Comparison of ENCODE assay signal across 9 cellular contexts in the genomic region with DNA sequence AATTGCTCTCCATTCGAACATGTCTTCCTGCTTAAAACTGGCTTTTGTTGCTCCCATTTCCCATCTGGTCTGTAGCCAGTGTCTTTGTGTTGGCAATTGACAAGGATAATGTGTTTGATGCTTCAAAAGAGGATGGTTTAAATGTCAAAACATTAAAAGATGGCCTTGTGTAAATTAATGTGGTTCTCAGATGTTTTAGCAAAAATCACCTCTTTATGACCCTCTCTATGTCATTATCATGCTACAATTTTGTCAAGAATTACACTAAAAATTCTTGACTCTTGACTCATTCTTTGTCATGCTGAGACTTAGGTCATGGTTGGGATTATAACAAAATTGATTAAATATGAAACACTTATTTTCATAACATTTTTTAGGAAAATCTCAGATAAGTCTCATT. TPM values are rescaled to one million over a fixed set of nuclear protein-coding genes. Genes with fewer than 3 reads are reported as not detected.
A peak's percentile ranks its signal among the peaks of the same experiment; 100 is the strongest.
DNase-seq lines count a peak whose midpoint lies in the region; ATAC-seq and TF ChIP-seq lines count a peak whose summit lies in the region.
"Had no signal": no experiment of that assay in that cellular context is flagged by ENCODE, and none has a peak within 500 bp of the region (broad histone marks: within the 10 kb centered on the region; RNA-seq: fewer than 3 reads in every experiment).

No MANE protein-coding gene starts in this region.

- H3K9me3 Mint-ChIP-seq in activated CD4-positive, alpha-beta T cell treated with anti-CD3 and anti-CD28 coated beads for 36 hours (ENCODE audit: low read depth) = peaks cover 7% of the 10 kb centered on the region
- peaks cover 3% of the 10 kb centered on the region for H3K9me3 Mint-ChIP-seq in activated CD4-positive, alpha-beta T cell treated with anti-CD3 and anti-CD28 coated beads, Interleukin-2, amount 10 ng/mL, durations not matched to agents 7 days and 5 days

- TF ChIP-seq CTCF in RWPE2 (IDR thresholded peaks at IDR 0.05; ENCODE audit: poor library complexity, severe bottlenecking) = no peak

- peak overlapping the region; percentile 79 for H3K27ac ChIP-seq in RWPE2 (ENCODE audit: poor library complexity, severe bottlenecking)

- no peaks in the 10 kb centered on the region for H3K27me3 Mint-ChIP-seq in activated CD4-positive, alpha-beta T cell treated with anti-CD3 and anti-CD28 coated beads for 36 hours
- H3K27me3 Mint-ChIP-seq in activated CD4-positive, alpha-beta T cell treated with anti-CD3 and anti-CD28 coated beads, Interleukin-2, amount 10 ng/mL, durations not matched to agents 7 days and 5 days = no peaks in the 10 kb centered on the region

- H3K4me3 ChIP-seq in RWPE2 (ENCODE audit: severe bottlenecking) = no peak overlapping the region
- H3K4me3 ChIP-seq in skeletal muscle cell (ENCODE audit: low read depth, low read length) = no peak overlapping the region

- CTCF ChIA-PET in activated CD4-positive, alpha-beta T cell treated with anti-CD3 and anti-CD28 coated beads for 36 hours (lab: Charles Lee) = interaction anchor here (0.7 to 3.4 kb wide), 6 partner anchors 9 to 167 kb away, joined by 3 to 14 read pairs (median 4); no protein-coding TSS in a partner anchor
- CTCF ChIA-PET in activated CD4-positive, alpha-beta T cell treated with anti-CD3 and anti-CD28 coated beads, Interleukin-2, amount 10 ng/mL, durations not matched to agents 7 days and 5 days (lab: Charles Lee) = interaction anchor here (0.7 to 3.0 kb wide), 5 partner anchors 10 to 35 kb away, joined by 3 to 10 read pairs (median 4); no protein-coding TSS in a partner anchor

- H3K27ac Mint-ChIP-seq in activated CD4-positive, alpha-beta T cell treated with anti-CD3 and anti-CD28 coated beads for 36 hours = peak overlapping the region; percentile 90
- H3K27ac Mint-ChIP-seq in activated CD4-positive, alpha-beta T cell treated with anti-CD3 and anti-CD28 coated beads, Interleukin-2, amount 10 ng/mL, durations not matched to agents 7 days and 5 days = no peak overlapping the region

- ATAC-seq in activated CD4-positive, alpha-beta T cell treated with anti-CD3 and anti-CD28 coated beads for 36 hours = peak; percentile 53
- peak; percentile 55 for ATAC-seq in RWPE2 (ENCODE audit: low read depth)

- no peaks in the 10 kb centered on the region for H3K36me3 ChIP-seq in RWPE2 (ENCODE audit: low read depth)

- no peaks in the 10 kb centered on the region for H3K27me3 ChIP-seq in RWPE2 (ENCODE audit: insufficient read depth, poor library complexity, severe bottlenecking)

- intact Hi-C loops in activated CD4-positive, alpha-beta T cell treated with anti-CD3 and anti-CD28 coated beads for 36 hours (cut with DNase I, micrococcal nuclease) = loop anchor here in 1 of 2 experiments (2.0 kb wide), 1 partner anchor 15 kb away; no protein-coding TSS in a partner anchor
- intact Hi-C loops in head of caudate nucleus (cut with DNase I) = no loop called here

- H3K4me3 Mint-ChIP-seq in activated CD4-positive, alpha-beta T cell treated with anti-CD3 and anti-CD28 coated beads for 36 hours = no peak overlapping the region
- no peak overlapping the region for H3K4me3 Mint-ChIP-seq in activated CD4-positive, alpha-beta T cell treated with anti-CD3 and anti-CD28 coated beads, Interleukin-2, amount 10 ng/mL, durations not matched to agents 7 days and 5 days

- H3K4me1 Mint-ChIP-seq in activated CD4-positive, alpha-beta T cell treated with anti-CD3 and anti-CD28 coated beads for 36 hours = peaks cover 72% of the 10 kb centered on the region
- peaks cover 46% of the 10 kb centered on the region for H3K4me1 Mint-ChIP-seq in activated CD4-positive, alpha-beta T cell treated with anti-CD3 and anti-CD28 coated beads, Interleukin-2, amount 10 ng/mL, durations not matched to agents 7 days and 5 days

- H3K4me1 ChIP-seq in RWPE2 (ENCODE audit: insufficient read depth, poor library complexity, severe bottlenecking) = peaks cover 43% of the 10 kb centered on the region

- H3K36me3 Mint-ChIP-seq in activated CD4-positive, alpha-beta T cell treated with anti-CD3 and anti-CD28 coated beads for 36 hours (ENCODE audit: low read depth) = peaks cover 51% of the 10 kb centered on the region
- peaks cover 34% of the 10 kb centered on the region for H3K36me3 Mint-ChIP-seq in activated CD4-positive, alpha-beta T cell treated with anti-CD3 and anti-CD28 coated beads, Interleukin-2, amount 10 ng/mL, durations not matched to agents 7 days and 5 days (ENCODE audit: low read depth)

- H3K9me3 ChIP-seq in RWPE2 (ENCODE audit: severe bottlenecking) = no peaks in the 10 kb centered on the region

- POLR2A ChIA-PET in activated CD4-positive, alpha-beta T cell treated with anti-CD3 and anti-CD28 coated beads for 36 hours (lab: Charles Lee) = interaction anchor here (1.1 kb wide), 1 partner anchor 15 kb away, joined by 3 read pairs; no protein-coding TSS in a partner anchor
- POLR2A ChIA-PET in activated CD4-positive, alpha-beta T cell treated with anti-CD3 and anti-CD28 coated beads, Interleukin-2, amount 10 ng/mL, durations not matched to agents 7 days and 5 days (lab: Charles Lee) = interaction anchor here (0.7 kb wide), 1 partner anchor 74 kb away, joined by 4 read pairs; no protein-coding TSS in a partner anchor

- DNase-seq in activated CD4-positive, alpha-beta T cell treated with anti-CD3 and anti-CD28 coated beads for 36 hours = no peak
- no peak for DNase-seq in activated CD4-positive, alpha-beta T cell treated with anti-CD3 and anti-CD28 coated beads, Interleukin-2, amount 50 U/mL, for 48 hours
- no peak for DNase-seq in RWPE2 (ENCODE audit: low spot score)
- peak; percentile 21 for DNase-seq in fibroblast of gingiva (ENCODE audit: low read depth)
- DNase-seq in skeletal muscle cell (ENCODE audit: low read depth) = peak; percentile 16
- DNase-seq in head of caudate nucleus = no peak
- DNase-seq in activated CD4-positive, alpha-beta T cell treated with anti-CD3 and anti-CD28 coated beads, Interleukin-2, amount 10 ng/mL, durations not matched to agents 7 days and 5 days = no peak
- DNase-seq in T-helper 1 cell = no peak
- DNase-seq: NCI-H1105 had no signal

RNA-seq across cellular contexts. Expression of a gene that starts 47.4 kb away (rescaled TPM):
- 10 to 100 TPM; 45.8 to 45.9 TPM for total RNA-seq in activated CD4-positive, alpha-beta T cell treated with anti-CD3 and anti-CD28 coated beads for 36 hours
- 10 to 100 TPM; 49.3 to 56.0 TPM for total RNA-seq in activated CD4-positive, alpha-beta T cell treated with anti-CD3 and anti-CD28 coated beads, Interleukin-2, amount 10 ng/mL, durations not matched to agents 7 days and 5 days

Comparison
In these comparisons a context has a peak if more than half of its experiments do, and no peak if none do; other contexts are left out.
1. DNase-seq: peak in fibroblast of gingiva (single experiment) and skeletal muscle cell (single experiment); none in activated CD4-positive, alpha-beta T cell treated with anti-CD3 and anti-CD28 coated beads for 36 hours (single experiment), activated CD4-positive, alpha-beta T cell treated with anti-CD3 and anti-CD28 coated beads, Interleukin-2, amount 50 U/mL, for 48 hours (0 of 2), RWPE2 (single experiment), head of caudate nucleus (0 of 42), activated CD4-positive, alpha-beta T cell treated with anti-CD3 and anti-CD28 coated beads, Interleukin-2, amount 10 ng/mL, durations not matched to agents 7 days and 5 days (single experiment) and T-helper 1 cell (0 of 5).